ENCODE assay signal across 12 cellular contexts in genomic region chr21:34857874-34858273, GRCh38.
DNase-seq lines count a peak whose midpoint lies in the region; ATAC-seq, FAIRE-seq and TF ChIP-seq lines count a peak whose summit lies in the region.
"Had no signal": no experiment of that assay in that cellular context is flagged by ENCODE, and none has a peak within 500 bp of the region (broad histone marks: within the 10 kb centered on the region; RNA-seq: fewer than 3 reads in every experiment).

No MANE protein-coding gene starts in this region.

- DNase-seq in Calu3: no peak
- DNase-seq in choroid plexus epithelial cell (ENCODE audit: low read depth): peak; percentile 42
- no peak for DNase-seq in neural crest cell (ENCODE audit: low read depth, low spot score)
- no peak for DNase-seq in RCC 7860 (ENCODE audit: low spot score)
- no peak for DNase-seq in NOMO-1 treated with dmso at 0.1 percent for 144 hours (lab: John Stamatoyannopoulos, UW; ENCODE audit: unreplicated experiment)
- no peak for DNase-seq in NCI-H1105 treated with DMSO at 0.1 percent for 48 hours (lab: John Stamatoyannopoulos, UW)
- DNase-seq: NCI-H1436 treated with DMSO at 0.1 percent for 48 hours, T-helper 9 cell, uterus had no signal

- H3K4me1 Mint-ChIP-seq in Calu3 (ENCODE audit: low read depth, unreplicated experiment): peaks cover 17% of the 10 kb centered on the region
- H3K4me1 Mint-ChIP-seq in neural crest cell: no peaks in the 10 kb centered on the region

- ATAC-seq in HG03280 (IDR thresholded peaks at IDR 0.05; ENCODE audit: unreplicated experiment): no peak

- H3K27me3 Mint-ChIP-seq in Calu3 (ENCODE audit: unreplicated experiment): no peaks in the 10 kb centered on the region
- H3K27me3 Mint-ChIP-seq in neural crest cell (ENCODE audit: low read depth): peaks cover 22% of the 10 kb centered on the region

- no peak overlapping the region for H2AFZ ChIP-seq in Loucy (ENCODE audit: low read length)

- no peak overlapping the region for H3K9ac ChIP-seq in Loucy (ENCODE audit: low read depth, low read length, poor library complexity, severe bottlenecking)

- H3K9me3 Mint-ChIP-seq in Calu3 (ENCODE audit: low read depth, unreplicated experiment) (no peaks in the 10 kb centered on the region), neural crest cell (no peaks in the 10 kb centered on the region)

- no peaks in the 10 kb centered on the region for H3K4me1 ChIP-seq in Loucy (ENCODE audit: insufficient read depth, low read length, poor library complexity, severe bottlenecking)
- H3K4me1 ChIP-seq: uterus had no signal

- H3K4me3 Mint-ChIP-seq in Calu3 (ENCODE audit: low read depth, unreplicated experiment): no peak overlapping the region
- H3K4me3 Mint-ChIP-seq in neural crest cell: no peak overlapping the region

- no TSS peak for BruUV-seq in Calu3 (replicated peaks; lab: Mats Ljungman, UMichigan)

- CTCF ChIA-PET in Calu3 (lab: Charles Lee): interaction anchor here (1.0 kb wide), 1 partner anchor 112 kb away, joined by 4 read pairs; no protein-coding TSS in a partner anchor

- peaks cover 90% of the 10 kb centered on the region for H4K20me1 ChIP-seq in Loucy (ENCODE audit: insufficient read depth, low read length, poor library complexity, severe bottlenecking)

- TF ChIP-seq CTCF in Calu3 (IDR thresholded peaks at IDR 0.05; ENCODE audit: unreplicated experiment): no peak
- peak; percentile 38 for TF ChIP-seq CTCF in Loucy (conservative IDR thresholded peaks at IDR 0.05; ENCODE audit: low read length)
- peak; percentile 57 for TF ChIP-seq CTCF in choroid plexus epithelial cell (conservative IDR thresholded peaks at IDR 0.05; ENCODE audit: low read depth, low read length)
- TF ChIP-seq CTCF in neural crest cell (conservative IDR thresholded peaks at IDR 0.05): peak; percentile 40

- no peaks in the 10 kb centered on the region; the same call in 1 of the 2 replicates for H3F3A ChIP-seq in Loucy (ENCODE audit: low read depth)

- no peak for FAIRE-seq in RCC 7860 (lab: Jason Lieb, UNC)
- FAIRE-seq: frontal cortex had no signal

- H3K36me3 ChIP-seq in Loucy (ENCODE audit: insufficient read depth, low read length): peaks cover 100% of the 10 kb centered on the region
- H3K36me3 ChIP-seq: uterus had no signal

- H3K27ac Mint-ChIP-seq in Calu3 (ENCODE audit: unreplicated experiment) (peak overlapping the region; percentile 27), neural crest cell (ENCODE audit: unreplicated experiment) (no peak overlapping the region)

- no peaks in the 10 kb centered on the region for H3K9me2 ChIP-seq in Loucy (replicated peaks; ENCODE audit: low read depth, low read length)

- H3K9me3 ChIP-seq in Loucy (ENCODE audit: insufficient read depth, low read depth, low read length): no peaks in the 10 kb centered on the region
- H3K9me3 ChIP-seq: uterus had no signal

- H3K27me3 ChIP-seq in Loucy (ENCODE audit: insufficient read depth, low read length, poor library complexity, severe bottlenecking): no peaks in the 10 kb centered on the region
- H3K27me3 ChIP-seq: uterus had no signal

- H3K36me3 Mint-ChIP-seq in Calu3 (ENCODE audit: insufficient read depth, unreplicated experiment) (peaks cover 85% of the 10 kb centered on the region), neural crest cell (ENCODE audit: low read depth) (no peaks in the 10 kb centered on the region)

- intact Hi-C loops in Calu3 (cut with micrococcal nuclease; ENCODE audit: unreplicated experiment): no loop called here

- peaks cover 76% of the 10 kb centered on the region for H3K79me2 ChIP-seq in Loucy (ENCODE audit: insufficient read depth, low read length)

- H3K4me3 ChIP-seq in Loucy (ENCODE audit: low read length, poor library complexity, severe bottlenecking): no peak overlapping the region
- no peak overlapping the region for H3K4me3 ChIP-seq in choroid plexus epithelial cell (ENCODE audit: low read depth, low read length)
- H3K4me3 ChIP-seq: uterus had no signal

- H3K4me2 ChIP-seq in Loucy (ENCODE audit: low read depth, low read length, poor library complexity, severe bottlenecking): no peak overlapping the region
